Comparison of ENCODE assay signal across 1 cellular context in genomic region chr9:126672634-126673284, GRCh38.
TF ChIP-seq lines count a peak whose summit lies in the region.

No MANE protein-coding gene starts in this region.

TF ChIP-seq in HepG2, 621 proteins besides CTCF, POLR2A, EP300 and RAD21 (continued from another document):
- no peak for TF ChIP-seq GPBP1L1 (CRISPR knock-in tag; IDR thresholded peaks at IDR 0.05)
TF ChIP-seq in HepG2: peak in this region for 1.
